Comparison of ENCODE assay signal across 8 cellular contexts in genomic region chr21:37642493-37642892, GRCh38.
DNase-seq lines count a peak whose midpoint lies in the region; ATAC-seq and TF ChIP-seq lines count a peak whose summit lies in the region.

No MANE protein-coding gene starts in this region.

- peak; percentile 59 to 67 for ATAC-seq in activated T-cell treated with anti-CD3 and anti-CD28 coated beads, Interleukin-2, amount 50 U/mL, for 4 hours
- no peak for ATAC-seq in HG03159 (IDR thresholded peaks at IDR 0.05; ENCODE audit: unreplicated experiment)
- no peak for ATAC-seq in GM19035 (IDR thresholded peaks at IDR 0.05; ENCODE audit: unreplicated experiment)

- TF ChIP-seq CTCF in epithelial cell of esophagus (IDR thresholded peaks at IDR 0.05; ENCODE audit: insufficient read depth, low read depth, low read length, missing control alignments): peak; percentile 62

- no peaks in the 10 kb centered on the region for H3K4me1 Mint-ChIP-seq in activated T-cell treated with anti-CD3 and anti-CD28 coated beads, Interleukin-2, amount 50 U/mL, for 4 hours (ENCODE audit: low read depth)
- no peaks in the 10 kb centered on the region for H3K4me1 Mint-ChIP-seq in stimulated activated naive CD8-positive, alpha-beta T cell treated with anti-CD3 and anti-CD28 coated beads, Interleukin-15, Interleukin-2, amounts not matched to agents 100 ng/mL and 50 ng/mL, for 24 hours (ENCODE audit: low read depth)

- H3K9me3 Mint-ChIP-seq in activated T-cell treated with anti-CD3 and anti-CD28 coated beads, Interleukin-2, amount 50 U/mL, for 4 hours: peaks cover 3% of the 10 kb centered on the region
- H3K9me3 Mint-ChIP-seq in stimulated activated naive CD8-positive, alpha-beta T cell treated with anti-CD3 and anti-CD28 coated beads, Interleukin-15, Interleukin-2, amounts not matched to agents 100 ng/mL and 50 ng/mL, for 24 hours: peaks cover 5% of the 10 kb centered on the region

- H3K4me3 Mint-ChIP-seq in activated T-cell treated with anti-CD3 and anti-CD28 coated beads, Interleukin-2, amount 50 U/mL, for 4 hours: no peak overlapping the region
- H3K4me3 Mint-ChIP-seq in stimulated activated naive CD8-positive, alpha-beta T cell treated with anti-CD3 and anti-CD28 coated beads, Interleukin-15, Interleukin-2, amounts not matched to agents 100 ng/mL and 50 ng/mL, for 24 hours: no peak overlapping the region

- peak; percentile 17 for DNase-seq in activated T-cell treated with anti-CD3 and anti-CD28 coated beads, Interleukin-2, amount 50 U/mL, for 4 hours
- DNase-seq in activated T-cell treated with anti-CD3 and anti-CD28 coated beads, Interleukin-2, amount 50 U/mL, for 1 hour: no peak
- DNase-seq in NCI-H748 treated with DMSO at 0.1 percent for 48 hours (lab: John Stamatoyannopoulos, UW): peak; percentile 46
- DNase-seq in epithelial cell of esophagus (ENCODE audit: low read depth): peak; percentile 72
- DNase-seq in anterior cingulate cortex (lab: John Stamatoyannopoulos, UW): no peak

- H3K27me3 Mint-ChIP-seq in activated T-cell treated with anti-CD3 and anti-CD28 coated beads, Interleukin-2, amount 50 U/mL, for 4 hours (ENCODE audit: low read depth): peaks cover 25% of the 10 kb centered on the region
- peaks cover 43% of the 10 kb centered on the region for H3K27me3 Mint-ChIP-seq in stimulated activated naive CD8-positive, alpha-beta T cell treated with anti-CD3 and anti-CD28 coated beads, Interleukin-15, Interleukin-2, amounts not matched to agents 100 ng/mL and 50 ng/mL, for 24 hours

- H3K36me3 Mint-ChIP-seq in activated T-cell treated with anti-CD3 and anti-CD28 coated beads, Interleukin-2, amount 50 U/mL, for 4 hours (ENCODE audit: insufficient read depth): no peaks in the 10 kb centered on the region
- no peaks in the 10 kb centered on the region for H3K36me3 Mint-ChIP-seq in stimulated activated naive CD8-positive, alpha-beta T cell treated with anti-CD3 and anti-CD28 coated beads, Interleukin-15, Interleukin-2, amounts not matched to agents 100 ng/mL and 50 ng/mL, for 24 hours (ENCODE audit: low read depth)

- H3K27ac Mint-ChIP-seq in stimulated activated naive CD8-positive, alpha-beta T cell treated with anti-CD3 and anti-CD28 coated beads, Interleukin-15, Interleukin-2, amounts not matched to agents 100 ng/mL and 50 ng/mL, for 24 hours: peak overlapping the region; percentile 42

- H3K4me3 ChIP-seq in epithelial cell of esophagus (ENCODE audit: low read length): no peak overlapping the region

Comparison
In these comparisons a context has a peak if more than half of its experiments do, and no peak if none do; other contexts are left out.
1. DNase-seq: peak in activated T-cell treated with anti-CD3 and anti-CD28 coated beads, Interleukin-2, amount 50 U/mL, for 4 hours (single experiment), NCI-H748 treated with DMSO at 0.1 percent for 48 hours (single experiment) and epithelial cell of esophagus (single experiment); none in activated T-cell treated with anti-CD3 and anti-CD28 coated beads, Interleukin-2, amount 50 U/mL, for 1 hour (single experiment) and anterior cingulate cortex (0 of 58).
2. ATAC-seq: peak in activated T-cell treated with anti-CD3 and anti-CD28 coated beads, Interleukin-2, amount 50 U/mL, for 4 hours (2 of 2); none in HG03159 (single experiment) and GM19035 (single experiment).